In the genomic region with DNA sequence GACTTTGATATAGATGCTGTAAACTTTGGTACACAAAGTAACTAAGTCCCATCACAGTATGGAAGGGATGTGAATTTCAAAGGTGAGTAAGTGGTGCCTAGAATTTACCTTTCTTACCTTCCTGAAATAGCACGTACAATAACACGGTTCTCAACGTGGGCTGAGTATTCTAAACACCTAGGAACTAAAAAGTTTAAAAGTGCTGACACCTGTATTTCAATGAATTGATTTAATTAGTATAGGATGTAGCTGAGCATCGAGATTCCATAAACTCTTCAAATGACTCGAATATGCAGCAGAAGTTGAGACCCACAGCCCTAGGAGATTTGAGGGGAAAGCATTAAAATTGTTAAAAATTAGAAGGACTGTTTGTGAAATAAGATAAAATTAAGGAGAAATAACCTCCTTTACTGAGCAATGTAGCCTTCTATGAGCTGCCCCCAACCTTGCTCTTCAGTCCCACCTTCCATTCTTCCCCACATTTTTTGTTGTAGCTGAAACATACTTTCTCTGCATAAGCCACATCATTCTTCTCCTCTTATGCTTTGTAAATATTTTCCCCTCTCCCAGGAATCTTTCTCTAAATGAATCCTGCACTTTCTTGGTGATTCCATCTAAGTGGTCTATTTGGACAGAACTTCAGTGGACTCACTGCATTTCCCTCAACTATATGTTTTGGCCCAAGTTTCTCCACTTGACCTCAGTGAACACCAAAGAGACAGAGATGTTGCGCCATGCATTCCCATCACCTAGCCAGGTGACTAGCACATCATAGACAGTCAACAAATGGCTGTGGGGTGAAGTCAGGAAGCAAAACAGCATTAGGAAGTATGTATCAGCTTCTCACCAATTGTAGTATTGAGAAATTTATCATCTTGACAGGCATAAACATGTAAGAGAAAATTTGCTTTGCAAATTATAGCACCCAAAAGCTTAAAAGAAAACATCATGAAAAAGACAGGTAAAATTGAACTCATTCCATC, we compare ENCODE assay signal across 25 cellular contexts.
DNase-seq lines count a peak whose midpoint lies in the region; ATAC-seq, FAIRE-seq and TF ChIP-seq lines count a peak whose summit lies in the region.
"Had no signal": no experiment of that assay in that cellular context is flagged by ENCODE, and none has a peak within 500 bp of the region (broad histone marks: within the 10 kb centered on the region; RNA-seq: fewer than 3 reads in every experiment).

No MANE protein-coding gene starts in this region.

- TF ChIP-seq CTCF in A549 (IDR thresholded peaks at IDR 0.05) (no peak), bronchial epithelial cell (IDR thresholded peaks at IDR 0.05; ENCODE audit: insufficient read depth, low read length, severe bottlenecking) (no peak), vagina (IDR thresholded peaks at IDR 0.05) (no peak)

- no peak for TF ChIP-seq POLR2A in A549 (IDR thresholded peaks at IDR 0.05; ENCODE audit: low read length)
- no peak for TF ChIP-seq POLR2A in vagina (IDR thresholded peaks at IDR 0.05)

- H3K4me1 ChIP-seq in A549 (no peaks in the 10 kb centered on the region), vagina (no peaks in the 10 kb centered on the region)
- H3K4me1 ChIP-seq: BE2C, HAP-1 had no signal

- H3K9me3 Mint-ChIP-seq in stimulated activated naive CD8-positive, alpha-beta T cell treated with anti-CD3 and anti-CD28 coated beads, Interleukin-15, amount 100 ng/mL, for 72 hours = peaks cover 4 to 8% of the 10 kb centered on the region in 2 donors

- peak; percentile 22 for DNase-seq in DMS53 (lab: John Stamatoyannopoulos, UW)
- no peak for DNase-seq in DMS53 treated with DMSO at 0.1 percent for 48 hours (lab: John Stamatoyannopoulos, UW; ENCODE audit: unreplicated experiment)
- DNase-seq in A549 (ENCODE audit: low read depth in 1 of 2, low spot score in 1 of 2) = no peak
- peak; percentile 39 for DNase-seq in NCI-H526 treated with DMSO at 0.1 percent for 48 hours (lab: John Stamatoyannopoulos, UW)
- peak; percentile 58 for DNase-seq in bronchial epithelial cell (ENCODE audit: low read depth)
- no peak for DNase-seq in vagina (ENCODE audit: extremely low spot score in 2 of 2)
- no peak for DNase-seq in stimulated activated naive CD8-positive, alpha-beta T cell treated with anti-CD3 and anti-CD28 coated beads, Interleukin-15, amount 100 ng/mL, for 72 hours
- DNase-seq in stimulated activated CD4-positive, alpha-beta T cell treated with anti-CD3 and anti-CD28 coated beads, Interleukin-4, amount 100 ng/mL, for 4 hours = no peak
- DNase-seq: ACHN; AML-193; BE2C; CD4-positive, alpha-beta T cell; CD8-positive, alpha-beta memory T cell; DMS 273 treated with DMSO at 0.1 percent for 48 hours; DND-41; GOT3 had no signal

- TF ChIP-seq EP300 in A549 (IDR thresholded peaks at IDR 0.05) = no peak

- no peak for TF ChIP-seq RAD21 in A549 (conservative IDR thresholded peaks at IDR 0.05 in 1 of 2, IDR thresholded peaks at IDR 0.05 in 1 of 2)

- no peak overlapping the region for H3K4me2 ChIP-seq in A549
- H3K4me2 ChIP-seq: BLaER1 treated with 17β-estradiol and CSF1 and Interleukin-3, amounts not matched to agents 10 nM and 100 nM had no signal

- 16% methylated on average over 6 of the region's 6 CpGs for WGBS in A549 (ENCODE audit: missing lambda C conversion rate)

- H3K27me3 ChIP-seq in bronchial epithelial cell (ENCODE audit: control insufficient read depth, insufficient read depth, low read length) (no peaks in the 10 kb centered on the region), vagina (no peaks in the 10 kb centered on the region)
- H3K27me3 ChIP-seq: BE2C; BLaER1 treated with 17β-estradiol and CSF1 and Interleukin-3, amounts not matched to agents 10 nM and 100 nM had no signal

- no peak for FAIRE-seq in A549 (lab: Jason Lieb, UNC)
- FAIRE-seq in bronchial epithelial cell (lab: Jason Lieb, UNC) = no peak
- FAIRE-seq: A204.1, D721Med, G401.6, GM12892, H54 had no signal

- H3K9me3 ChIP-seq in A549 = no peaks in the 10 kb centered on the region
- no peaks in the 10 kb centered on the region for H3K9me3 ChIP-seq in vagina
- H3K9me3 ChIP-seq: BE2C, HAP-1 had no signal

- H3K27ac ChIP-seq in A549 (no peak overlapping the region), vagina (no peak overlapping the region)
- H3K27ac ChIP-seq: 22Rv1; BLaER1 treated with 17β-estradiol and CSF1 and Interleukin-3, amounts not matched to agents 10 nM and 100 nM had no signal

- intact Hi-C loops in vagina (cut with DNase I) = no loop called here

- H3K27me3 Mint-ChIP-seq in stimulated activated naive CD8-positive, alpha-beta T cell treated with anti-CD3 and anti-CD28 coated beads, Interleukin-15, amount 100 ng/mL, for 72 hours = no peaks in the 10 kb centered on the region
- H3K27me3 Mint-ChIP-seq: CD4-positive, alpha-beta T cell had no signal

- no peaks in the 10 kb centered on the region for H3K4me1 Mint-ChIP-seq in stimulated activated naive CD8-positive, alpha-beta T cell treated with anti-CD3 and anti-CD28 coated beads, Interleukin-15, amount 100 ng/mL, for 72 hours
- H3K4me1 Mint-ChIP-seq: CD14-positive monocyte; CD8-positive, alpha-beta memory T cell had no signal

- POLR2A ChIA-PET in A549 (lab: Yijun Ruan, JAX) = no interaction called here

- CTCF ChIA-PET in A549 (lab: Yijun Ruan, JAX) = no interaction called here

- no peaks in the 10 kb centered on the region for H3K36me3 ChIP-seq in bronchial epithelial cell (ENCODE audit: control insufficient read depth, insufficient read depth, low read length)
- H3K36me3 ChIP-seq in vagina = no peaks in the 10 kb centered on the region
- H3K36me3 ChIP-seq: BE2C; BLaER1 treated with 17β-estradiol and CSF1 and Interleukin-3, amounts not matched to agents 10 nM and 100 nM; HAP-1 had no signal

- no peak overlapping the region for H3K4me3 ChIP-seq in A549
- no peak overlapping the region for H3K4me3 ChIP-seq in bronchial epithelial cell (ENCODE audit: low read depth, low read length)
- no peak overlapping the region for H3K4me3 ChIP-seq in vagina
- H3K4me3 ChIP-seq: BLaER1 treated with 17β-estradiol and CSF1 and Interleukin-3, amounts not matched to agents 10 nM and 100 nM; HAP-1 had no signal

- H3K4me3 Mint-ChIP-seq in stimulated activated naive CD8-positive, alpha-beta T cell treated with anti-CD3 and anti-CD28 coated beads, Interleukin-15, amount 100 ng/mL, for 72 hours = no peak overlapping the region
- H3K4me3 Mint-ChIP-seq: CD14-positive monocyte; CD4-positive, alpha-beta T cell; CD8-positive, alpha-beta memory T cell had no signal

- ATAC-seq in A549 = no peak
- no peak for ATAC-seq in stimulated activated naive CD8-positive, alpha-beta T cell treated with anti-CD3 and anti-CD28 coated beads, Interleukin-15, amount 100 ng/mL, for 72 hours

- H3K27ac Mint-ChIP-seq in stimulated activated naive CD8-positive, alpha-beta T cell treated with anti-CD3 and anti-CD28 coated beads, Interleukin-15, amount 100 ng/mL, for 72 hours = no peak overlapping the region
- H3K27ac Mint-ChIP-seq: CD14-positive monocyte; CD4-positive, alpha-beta T cell; CD8-positive, alpha-beta memory T cell had no signal

TF ChIP-seq in A549, 52 proteins besides CTCF, POLR2A, EP300 and RAD21:
- TF ChIP-seq, protein P1, sequence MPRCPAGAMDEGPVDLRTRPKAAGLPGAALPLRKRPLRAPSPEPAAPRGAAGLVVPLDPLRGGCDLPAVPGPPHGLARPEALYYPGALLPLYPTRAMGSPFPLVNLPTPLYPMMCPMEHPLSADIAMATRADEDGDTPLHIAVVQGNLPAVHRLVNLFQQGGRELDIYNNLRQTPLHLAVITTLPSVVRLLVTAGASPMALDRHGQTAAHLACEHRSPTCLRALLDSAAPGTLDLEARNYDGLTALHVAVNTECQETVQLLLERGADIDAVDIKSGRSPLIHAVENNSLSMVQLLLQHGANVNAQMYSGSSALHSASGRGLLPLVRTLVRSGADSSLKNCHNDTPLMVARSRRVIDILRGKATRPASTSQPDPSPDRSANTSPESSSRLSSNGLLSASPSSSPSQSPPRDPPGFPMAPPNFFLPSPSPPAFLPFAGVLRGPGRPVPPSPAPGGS (IDR thresholded peaks at IDR 0.05) = no peak
- TF ChIP-seq MAFK (IDR thresholded peaks at IDR 0.05; ENCODE audit: partially characterized antibody) = peak; percentile 72

Comparison
In these comparisons a context has a peak if more than half of its experiments do, and no peak if none do; other contexts are left out.
1. DNase-seq: peak in DMS53 (single experiment), NCI-H526 treated with DMSO at 0.1 percent for 48 hours (single experiment) and bronchial epithelial cell (single experiment); none in DMS53 treated with DMSO at 0.1 percent for 48 hours (single experiment), A549 (0 of 2), vagina (0 of 2), stimulated activated naive CD8-positive, alpha-beta T cell treated with anti-CD3 and anti-CD28 coated beads, Interleukin-15, amount 100 ng/mL, for 72 hours (0 of 2) and stimulated activated CD4-positive, alpha-beta T cell treated with anti-CD3 and anti-CD28 coated beads, Interleukin-4, amount 100 ng/mL, for 4 hours (0 of 2).